Comparison of ENCODE assay signal across 15 cellular contexts in genomic region chr22:38258895-38259294, GRCh38. TPM values are rescaled to one million over a fixed set of nuclear protein-coding genes. Genes with fewer than 3 reads are reported as not detected.
DNase-seq lines count a peak whose midpoint lies in the region; ATAC-seq, FAIRE-seq and TF ChIP-seq lines count a peak whose summit lies in the region.
"Had no signal": no experiment of that assay in that cellular context is flagged by ENCODE, and none has a peak within 500 bp of the region (broad histone marks: within the 10 kb centered on the region; RNA-seq: fewer than 3 reads in every experiment).

No MANE protein-coding gene starts in this region.

- TF ChIP-seq POLR2A in endothelial cell of umbilical vein (IDR thresholded peaks at IDR 0.05; ENCODE audit: low read depth, low read length) = no peak

- H3K36me3 Mint-ChIP-seq in stimulated activated naive B cell treated with anti-CD40 and anti-IgM and Interleukin-4, amounts not matched to agents 10 μg/mL and 1 μg/mL and 100 μg/mL, for 72 hours = peaks cover 0 to 13% of the 10 kb centered on the region in 2 donors

- peak overlapping the region; percentile 72 for H3K27ac Mint-ChIP-seq in stimulated activated naive B cell treated with anti-CD40 and anti-IgM and Interleukin-4, amounts not matched to agents 10 μg/mL and 1 μg/mL and 100 μg/mL, for 72 hours
- H3K27ac Mint-ChIP-seq: activated naive CD4-positive, alpha-beta T cell treated with anti-CD3 and anti-CD28 coated beads, Interleukin-2, amount 50 U/mL, for 24 hours had no signal

- no peaks in the 10 kb centered on the region for H4K20me1 ChIP-seq in OCI-LY7 (ENCODE audit: insufficient read depth, low read length)
- peaks cover 2% of the 10 kb centered on the region for H4K20me1 ChIP-seq in endothelial cell of umbilical vein (replicated peaks; ENCODE audit: control insufficient read depth, extremely low read depth, insufficient read depth, low read length)
- H4K20me1 ChIP-seq in smooth muscle cell (ENCODE audit: low read depth) = peaks cover 100% of the 10 kb centered on the region

- no peak overlapping the region for H3K4me3 Mint-ChIP-seq in stimulated activated naive B cell treated with anti-CD40 and anti-IgM and Interleukin-4, amounts not matched to agents 10 μg/mL and 1 μg/mL and 100 μg/mL, for 72 hours
- H3K4me3 Mint-ChIP-seq: activated CD4-positive, alpha-beta memory T cell treated with anti-CD3 and anti-CD28 coated beads, Interleukin-2, amount 10 ng/mL, durations not matched to agents 7 days and 5 days; activated naive CD4-positive, alpha-beta T cell treated with anti-CD3 and anti-CD28 coated beads, Interleukin-2, amount 50 U/mL, for 24 hours had no signal

- H3K9me3 ChIP-seq in OCI-LY7 (ENCODE audit: low read length) = no peaks in the 10 kb centered on the region
- no peaks in the 10 kb centered on the region for H3K9me3 ChIP-seq in endothelial cell of umbilical vein (replicated peaks; ENCODE audit: control insufficient read depth, insufficient read depth, low read length)
- no peaks in the 10 kb centered on the region for H3K9me3 ChIP-seq in lower lobe of right lung
- no peaks in the 10 kb centered on the region for H3K9me3 ChIP-seq in smooth muscle cell (replicated peaks; ENCODE audit: low read depth)

- H3K79me2 ChIP-seq in OCI-LY7 (ENCODE audit: insufficient read depth, low read depth, low read length) (peaks cover 38% of the 10 kb centered on the region; the same call in 1 of the 2 replicates), endothelial cell of umbilical vein (ENCODE audit: control insufficient read depth, insufficient read depth, low read length) (peaks cover 67% of the 10 kb centered on the region), smooth muscle cell (ENCODE audit: low read depth) (peaks cover 99% of the 10 kb centered on the region)

- no peaks in the 10 kb centered on the region for H3K9me3 Mint-ChIP-seq in stimulated activated naive B cell treated with anti-CD40 and anti-IgM and Interleukin-4, amounts not matched to agents 10 μg/mL and 1 μg/mL and 100 μg/mL, for 72 hours
- H3K9me3 Mint-ChIP-seq: activated CD4-positive, alpha-beta memory T cell treated with anti-CD3 and anti-CD28 coated beads, Interleukin-2, amount 10 ng/mL, durations not matched to agents 7 days and 5 days; activated naive CD4-positive, alpha-beta T cell treated with anti-CD3 and anti-CD28 coated beads, Interleukin-2, amount 50 U/mL, for 24 hours had no signal

- H3K36me3 ChIP-seq in OCI-LY7 (ENCODE audit: insufficient read depth, low read length) (peaks cover 11% of the 10 kb centered on the region), endothelial cell of umbilical vein (ENCODE audit: control insufficient read depth in 2 of 2, extremely low read depth in 1 of 2, insufficient read depth in 2 of 2, low read length in 2 of 2) (no peaks in the 10 kb centered on the region), lower lobe of right lung (no peaks in the 10 kb centered on the region), smooth muscle cell (ENCODE audit: low read depth) (no peaks in the 10 kb centered on the region)

- H3K27me3 ChIP-seq in endothelial cell of umbilical vein (ENCODE audit: control insufficient read depth in 2 of 2, insufficient read depth in 2 of 2, low read length in 2 of 2) (no peaks in the 10 kb centered on the region), lower lobe of right lung (ENCODE audit: low read depth) (no peaks in the 10 kb centered on the region), smooth muscle cell (ENCODE audit: low read depth) (no peaks in the 10 kb centered on the region)

- ATAC-seq in lower lobe of right lung (no peak), GM18870 (IDR thresholded peaks at IDR 0.05; ENCODE audit: unreplicated experiment) (no peak), HG03280 (IDR thresholded peaks at IDR 0.05; ENCODE audit: unreplicated experiment) (no peak)
- ATAC-seq in stimulated activated naive B cell treated with anti-CD40 and anti-IgM and Interleukin-4, amounts not matched to agents 10 μg/mL and 1 μg/mL and 100 μg/mL, for 72 hours (replicated peaks) = no peak

- TF ChIP-seq CTCF in OCI-LY7 (conservative IDR thresholded peaks at IDR 0.05; ENCODE audit: low read length) (no peak), endothelial cell of umbilical vein (IDR thresholded peaks at IDR 0.05; ENCODE audit: extremely low read depth in 1 of 2, insufficient read depth in 1 of 2, low read depth in 1 of 2, low read length in 2 of 2) (no peak), lower lobe of right lung (IDR thresholded peaks at IDR 0.05) (no peak), smooth muscle cell (IDR thresholded peaks at IDR 0.05; ENCODE audit: borderline replicate concordance, insufficient read depth, poor library complexity, severe bottlenecking) (no peak)

- H3K27ac ChIP-seq in OCI-LY7 (ENCODE audit: low read depth, low read length, poor library complexity, severe bottlenecking) (peak overlapping the region; percentile 81), endothelial cell of umbilical vein (ENCODE audit: insufficient read depth, low read depth, low read length) (peak overlapping the region; percentile 71), lower lobe of right lung (peak overlapping the region; percentile 80), smooth muscle cell (ENCODE audit: low read depth) (no peak overlapping the region)

- no TSS peak for BruUV-seq in OCI-LY7 (replicated peaks; lab: Mats Ljungman, UMichigan)
- BruUV-seq in endothelial cell of umbilical vein (replicated peaks; lab: Mats Ljungman, UMichigan) = no TSS peak

- no peaks in the 10 kb centered on the region for H3K27me3 Mint-ChIP-seq in stimulated activated naive B cell treated with anti-CD40 and anti-IgM and Interleukin-4, amounts not matched to agents 10 μg/mL and 1 μg/mL and 100 μg/mL, for 72 hours
- H3K27me3 Mint-ChIP-seq: activated CD4-positive, alpha-beta memory T cell treated with anti-CD3 and anti-CD28 coated beads, Interleukin-2, amount 10 ng/mL, durations not matched to agents 7 days and 5 days; activated naive CD4-positive, alpha-beta T cell treated with anti-CD3 and anti-CD28 coated beads, Interleukin-2, amount 50 U/mL, for 24 hours had no signal

- CTCF ChIA-PET in OCI-LY7 (lab: Charles Lee; ENCODE audit: unreplicated experiment) (interaction anchor here (0.9 kb wide), 1 partner anchor 24 kb away, joined by 5 read pairs; no protein-coding TSS in a partner anchor), endothelial cell of umbilical vein (lab: Charles Lee) (interaction anchor here (0.6 to 2.7 kb wide), 3 partner anchors 15 to 204 kb away, joined by 3 to 9 read pairs (median 3); no protein-coding TSS in a partner anchor)

- FAIRE-seq in endothelial cell of umbilical vein (lab: Jason Lieb, UNC) = no peak

- peak overlapping the region; percentile 74 for H3K4me2 ChIP-seq in OCI-LY7 (ENCODE audit: low read length)
- H3K4me2 ChIP-seq in endothelial cell of umbilical vein (ENCODE audit: insufficient read depth, low read length) = peak overlapping the region; percentile 48
- no peak overlapping the region for H3K4me2 ChIP-seq in smooth muscle cell

- dilution Hi-C loops in endothelial cell of umbilical vein (cut with MboI; ENCODE audit: extremely low pct_ligation_motif_present, low sequenced_read_pairs) = no loop called here

- intact Hi-C loops in OCI-LY7 (cut with micrococcal nuclease; ENCODE audit: unreplicated experiment) = no loop called here
- intact Hi-C loops in endothelial cell of umbilical vein (cut with micrococcal nuclease) = loop anchor here (2.0 kb wide), 1 partner anchor 18 kb away; no protein-coding TSS in a partner anchor
- intact Hi-C loops in lower lobe of right lung (cut with DNase I) = no loop called here

- no peak overlapping the region for H3K9ac ChIP-seq in endothelial cell of umbilical vein (replicated peaks; ENCODE audit: extremely low read depth, insufficient read depth, low read length)
- H3K9ac ChIP-seq in smooth muscle cell (ENCODE audit: low read depth) = no peak overlapping the region

- H3K9me1 ChIP-seq in endothelial cell of umbilical vein (replicated peaks; ENCODE audit: control insufficient read depth, extremely low read depth, insufficient read depth, low read length) = no peaks in the 10 kb centered on the region

- no peaks in the 10 kb centered on the region for H3K9me2 ChIP-seq in OCI-LY7 (ENCODE audit: insufficient read depth, low read length)

- DNase-seq in OCI-LY7 (ENCODE audit: low spot score) = no peak
- peak; percentile 42 for DNase-seq in endothelial cell of umbilical vein (ENCODE audit: low read depth, low spot score)
- DNase-seq in lower lobe of right lung = no peak
- DNase-seq in stimulated activated naive B cell treated with anti-CD40 and anti-IgM and Interleukin-4, amounts not matched to agents 10 μg/mL and 1 μg/mL and 100 μg/mL, for 72 hours = no peak
- no peak for DNase-seq in stimulated activated naive CD4-positive, alpha-beta T cell treated with Interleukin-2 at 50 U/mL for 16 hours (lab: John Stamatoyannopoulos, UW)
- no peak for DNase-seq in smooth muscle cell (lab: John Stamatoyannopoulos, UW; ENCODE audit: unreplicated experiment)
- DNase-seq: activated CD4-positive, alpha-beta memory T cell treated with anti-CD3 and anti-CD28 coated beads, Interleukin-2, amount 10 ng/mL, durations not matched to agents 7 days and 5 days; erythroblast; NCI-H1694; nucleus accumbens; stimulated activated CD4-positive, alpha-beta T cell treated with anti-CD3 and anti-CD28 coated beads, Interleukin-4, amount 100 ng/mL, for 4 hours; trophoblast cell had no signal

- 90% methylated on average over 8 of the region's 8 CpGs for WGBS in smooth muscle cell (ENCODE audit: low lambda C conversion rate)

- H2AFZ ChIP-seq in OCI-LY7 (ENCODE audit: low read length) (no peak overlapping the region), endothelial cell of umbilical vein (ENCODE audit: low read depth, low read length) (no peak overlapping the region), smooth muscle cell (ENCODE audit: low read depth) (no peak overlapping the region)

- POLR2A ChIA-PET in OCI-LY7 (lab: Charles Lee) = interaction anchor here (0.6 to 1.7 kb wide), 2 partner anchors 9 to 70 kb away, joined by 4 read pairs; no protein-coding TSS in a partner anchor
- POLR2A ChIA-PET in endothelial cell of umbilical vein (lab: Charles Lee) = no interaction called here

- peak overlapping the region; percentile 40 for H3K4me3 ChIP-seq in OCI-LY7 (ENCODE audit: low read depth, low read length, poor library complexity, severe bottlenecking)
- H3K4me3 ChIP-seq in endothelial cell of umbilical vein (replicated peaks in 1 of 3; ENCODE audit: insufficient read depth in 1 of 3, low read depth in 1 of 3, low read length in 3 of 3) = no peak overlapping the region
- no peak overlapping the region for H3K4me3 ChIP-seq in lower lobe of right lung
- H3K4me3 ChIP-seq in smooth muscle cell = no peak overlapping the region

- H3K4me1 Mint-ChIP-seq in stimulated activated naive B cell treated with anti-CD40 and anti-IgM and Interleukin-4, amounts not matched to agents 10 μg/mL and 1 μg/mL and 100 μg/mL, for 72 hours = peaks cover 22 to 29% of the 10 kb centered on the region in 2 donors

- H3F3A ChIP-seq in smooth muscle cell (ENCODE audit: low read depth) = peaks cover 7% of the 10 kb centered on the region

- H3K4me1 ChIP-seq in OCI-LY7 (ENCODE audit: insufficient read depth, low read length, poor library complexity, severe bottlenecking) = peaks cover 72% of the 10 kb centered on the region
- peaks cover 25% of the 10 kb centered on the region for H3K4me1 ChIP-seq in endothelial cell of umbilical vein (ENCODE audit: control insufficient read depth, extremely low read depth, insufficient read depth, low read length)
- peaks cover 66% of the 10 kb centered on the region for H3K4me1 ChIP-seq in lower lobe of right lung
- peaks cover 35% of the 10 kb centered on the region for H3K4me1 ChIP-seq in smooth muscle cell (ENCODE audit: low read depth)

RNA-seq across cellular contexts. Expression of gene TMEM184B, which starts 13.9 kb away (rescaled TPM):
- 11.1 and 19.1 TPM in 2 replicates for total RNA-seq in OCI-LY7 (2014; rRNA removed; shearing (Covaris generic))
- total RNA-seq in OCI-LY7 (2022) = 37.8 and 50.2 TPM in 2 replicates
- 96.6 and 99.8 TPM in 2 replicates for total RNA-seq in endothelial cell of umbilical vein
- 72.5 and 88.8 TPM in 2 replicates for polyA plus RNA-seq in endothelial cell of umbilical vein
- polyA plus RNA-seq in endothelial cell of umbilical vein (2011; cell fraction: cytosol; rRNA removed) = 51.8 and 64.2 TPM in 2 replicates
- polyA plus RNA-seq in endothelial cell of umbilical vein (2011; cell fraction: nucleus; rRNA removed) = 67.8 and 78.0 TPM in 2 replicates
- 63.0 and 73.8 TPM in 2 replicates for polyA plus RNA-seq in endothelial cell of umbilical vein (2012)
- polyA minus RNA-seq in endothelial cell of umbilical vein = 54.4 and 68.6 TPM in 2 replicates
- 21.9 TPM for polyA minus RNA-seq in endothelial cell of umbilical vein (2011; cell fraction: cytosol; rRNA and poly(A)+ RNA removed)
- polyA minus RNA-seq in endothelial cell of umbilical vein (2011; cell fraction: nucleus; rRNA and poly(A)+ RNA removed) = 30.2 and 34.5 TPM in 2 replicates
- total RNA-seq in lower lobe of right lung = 77.7 TPM
- 34.1 and 54.4 TPM in 2 replicates for total RNA-seq in smooth muscle cell
- polyA plus RNA-seq in smooth muscle cell = 96.0 and 96.3 TPM in 2 replicates

RNA-seq across cellular contexts. Expression of gene MAFF, which starts 57.1 kb away (rescaled TPM):
- total RNA-seq in OCI-LY7 (2014; rRNA removed; shearing (Covaris generic)) = 3.8 and 5.7 TPM in 2 replicates
- total RNA-seq in OCI-LY7 (2022) (3.4 and 5.3 TPM in 2 replicates), endothelial cell of umbilical vein (59.5 and 61.2 TPM in 2 replicates), lower lobe of right lung (41.3 TPM), smooth muscle cell (51.2 and 52.4 TPM in 2 replicates)
- polyA plus RNA-seq in endothelial cell of umbilical vein (29.0 and 30.5 TPM in 2 replicates), smooth muscle cell (48.2 and 53.4 TPM in 2 replicates)
- 30.6 and 35.8 TPM in 2 replicates for polyA plus RNA-seq in endothelial cell of umbilical vein (2011; cell fraction: cytosol; rRNA removed)
- polyA plus RNA-seq in endothelial cell of umbilical vein (2011; cell fraction: nucleus; rRNA removed) = 23.2 and 24.2 TPM in 2 replicates
- 43.3 and 46.8 TPM in 2 replicates for polyA plus RNA-seq in endothelial cell of umbilical vein (2012)
- 16.2 and 18.6 TPM in 2 replicates for polyA minus RNA-seq in endothelial cell of umbilical vein
- polyA minus RNA-seq in endothelial cell of umbilical vein (2011; cell fraction: cytosol; rRNA and poly(A)+ RNA removed) = 6.8 TPM
- polyA minus RNA-seq in endothelial cell of umbilical vein (2011; cell fraction: nucleus; rRNA and poly(A)+ RNA removed) = 10.8 and 23.0 TPM in 2 replicates

RNA-seq across cellular contexts. Expression of gene CSNK1E, which starts 58.3 kb away (rescaled TPM):
- 152 and 182 TPM in 2 replicates for total RNA-seq in OCI-LY7 (2014; rRNA removed; shearing (Covaris generic))
- total RNA-seq in OCI-LY7 (2022) (203 and 211 TPM in 2 replicates), endothelial cell of umbilical vein (261 and 262 TPM in 2 replicates), lower lobe of right lung (126 TPM), smooth muscle cell (94.7 and 111 TPM in 2 replicates)
- polyA plus RNA-seq in endothelial cell of umbilical vein (259 and 277 TPM in 2 replicates), smooth muscle cell (154 and 192 TPM in 2 replicates)
- polyA plus RNA-seq in endothelial cell of umbilical vein (2011; cell fraction: cytosol; rRNA removed) = 219 and 257 TPM in 2 replicates
- polyA plus RNA-seq in endothelial cell of umbilical vein (2011; cell fraction: nucleus; rRNA removed) = 481 and 548 TPM in 2 replicates
- 120 and 135 TPM in 2 replicates for polyA plus RNA-seq in endothelial cell of umbilical vein (2012)
- 225 and 233 TPM in 2 replicates for polyA minus RNA-seq in endothelial cell of umbilical vein
- 116 TPM for polyA minus RNA-seq in endothelial cell of umbilical vein (2011; cell fraction: cytosol; rRNA and poly(A)+ RNA removed)
- polyA minus RNA-seq in endothelial cell of umbilical vein (2011; cell fraction: nucleus; rRNA and poly(A)+ RNA removed) = 119 and 139 TPM in 2 replicates
